ENCODE assay signal across 9 cellular contexts in the genomic region with DNA sequence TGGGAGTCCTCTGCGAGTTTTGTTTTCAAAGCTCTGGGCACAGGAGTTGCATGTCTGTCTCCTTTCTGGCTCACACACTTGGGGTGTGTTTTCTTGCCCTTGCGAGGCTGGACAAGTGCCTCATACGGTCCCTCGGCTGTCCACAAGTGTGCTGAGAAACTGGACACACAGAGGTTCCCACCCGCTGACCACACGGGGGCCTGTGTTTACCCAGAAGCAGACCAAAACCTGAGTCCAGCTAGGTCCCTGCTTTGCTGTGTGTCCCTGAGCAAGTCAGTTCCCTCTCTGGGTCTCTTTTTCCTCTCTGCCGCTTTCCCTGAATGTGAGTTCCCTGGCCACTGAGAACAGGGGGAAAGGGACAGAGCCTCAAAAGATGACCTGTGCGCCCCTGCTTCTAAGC. TPM values are rescaled to one million over a fixed set of nuclear protein-coding genes. Genes with fewer than 3 reads are reported as not detected.
DNase-seq lines count a peak whose midpoint lies in the region; ATAC-seq and TF ChIP-seq lines count a peak whose summit lies in the region.
"Had no signal": no experiment of that assay in that cellular context is flagged by ENCODE, and none has a peak within 500 bp of the region (broad histone marks: within the 10 kb centered on the region; RNA-seq: fewer than 3 reads in every experiment).

No MANE protein-coding gene starts in this region.

- DNase-seq in EL, result peak; percentile 42
- DNase-seq in Panc1 (ENCODE audit: low read depth, low spot score), result no peak
- DNase-seq in esophagus squamous epithelium (lab: John Stamatoyannopoulos, UW), result no peak
- no peak for DNase-seq in sciatic nerve (ENCODE audit: low spot score)
- no peak for DNase-seq in SW 1271 (lab: John Stamatoyannopoulos, UW)
- DNase-seq in nephron progenitor cell, result no peak

- intact Hi-C loops in Panc1 (cut with micrococcal nuclease; ENCODE audit: unreplicated experiment), result no loop called here
- intact Hi-C loops in esophagus squamous epithelium (cut with DNase I), result no loop called here
- intact Hi-C loops in sciatic nerve (cut with DNase I), result no loop called here

- in situ Hi-C loops in Panc1 (cut with HindIII; ENCODE audit: low pct_unique_long_range_greater_than_20kb, low sequenced_read_pairs), result no loop called here

- H3K9me3 ChIP-seq in Panc1 (ENCODE audit: control insufficient read depth, insufficient read depth, low read depth, low read length), result no peaks in the 10 kb centered on the region
- peaks cover 0 to 7% (median 0%) of the 10 kb centered on the region in 3 donors for H3K9me3 ChIP-seq in esophagus squamous epithelium

- ATAC-seq in Panc1, result 0 out of 2 replicates have a peak, but pooled peaks have one; percentile 33
- peak; percentile 11 for ATAC-seq in sciatic nerve
- ATAC-seq in HG03280 (IDR thresholded peaks at IDR 0.05; ENCODE audit: unreplicated experiment), result no peak
- no peak for ATAC-seq in GM21390 (IDR thresholded peaks at IDR 0.05; ENCODE audit: unreplicated experiment)
- ATAC-seq: HCT116 had no signal

- TF ChIP-seq POLR2A in esophagus squamous epithelium (IDR thresholded peaks at IDR 0.05), result no peak

- H3K4me3 Mint-ChIP-seq in nephron progenitor cell, result no peak overlapping the region

- no peak for TF ChIP-seq CTCF in Panc1 (IDR thresholded peaks at IDR 0.05)
- TF ChIP-seq CTCF in esophagus squamous epithelium (IDR thresholded peaks at IDR 0.05), result no peak
- TF ChIP-seq CTCF in nephron progenitor cell (IDR thresholded peaks at IDR 0.05), result no peak

- H3K4me1 Mint-ChIP-seq in nephron progenitor cell, result no peaks in the 10 kb centered on the region

- H3K36me3 ChIP-seq in Panc1 (ENCODE audit: control insufficient read depth, insufficient read depth, low read length) (no peaks in the 10 kb centered on the region), esophagus squamous epithelium (no peaks in the 10 kb centered on the region)

- peaks cover 10% of the 10 kb centered on the region for H3K9me3 Mint-ChIP-seq in nephron progenitor cell

- H3K4me3 ChIP-seq in Panc1 (ENCODE audit: low read depth in 2 of 2, low read length in 2 of 2) (peak overlapping the region; percentile 23 to 47; a peak in 3 of 4 replicates), esophagus squamous epithelium (peak overlapping the region; percentile 55 to 77 (median 56))

- H3K4me1 ChIP-seq in Panc1 (ENCODE audit: control insufficient read depth, insufficient read depth, low read length), result no peaks in the 10 kb centered on the region
- H3K4me1 ChIP-seq in esophagus squamous epithelium, result peaks cover 17 to 34% (median 18%) of the 10 kb centered on the region in 3 donors

- H3K27ac ChIP-seq in Panc1 (ENCODE audit: low read length) (peak overlapping the region; percentile 50; the same call in 1 of the 2 replicates), esophagus squamous epithelium (peak overlapping the region; percentile 92 to 96 (median 94))

- H3K27me3 Mint-ChIP-seq in nephron progenitor cell (ENCODE audit: low read depth, poor library complexity), result peaks cover 15% of the 10 kb centered on the region

- no TSS peak for BruUV-seq in Panc1 (replicated peaks; lab: Mats Ljungman, UMichigan)

- CTCF ChIA-PET in Panc1 (lab: Charles Lee), result interaction anchor here (0.5 to 0.9 kb wide), 2 partner anchors 120 to 1726 kb away, joined by 3 read pairs; no protein-coding TSS in a partner anchor

- POLR2A ChIA-PET in Panc1 (lab: Charles Lee), result no interaction called here

- no peaks in the 10 kb centered on the region for H3K27me3 ChIP-seq in Panc1 (ENCODE audit: control insufficient read depth, insufficient read depth, low read length)
- no peaks in the 10 kb centered on the region for H3K27me3 ChIP-seq in esophagus squamous epithelium

- no peaks in the 10 kb centered on the region for H3K36me3 Mint-ChIP-seq in nephron progenitor cell (ENCODE audit: low read depth)

- WGBS in esophagus squamous epithelium, 2 donors, result 44 to 47% methylated on average over 4 to 6 of the region's 8 CpGs

- H3K27ac Mint-ChIP-seq in nephron progenitor cell, result no peak overlapping the region

RNA-seq across cellular contexts. Expression of a gene that starts 0.7 kb away (rescaled TPM):
- total RNA-seq in Panc1 (2021; ENCODE audit: unreplicated experiment) (2.7 TPM), esophagus squamous epithelium (10 to 100 TPM in 3 of 4 donors, 1 to 10 TPM in 1; 8.3 to 35.6 (median 10.9) TPM), sciatic nerve (8.4 TPM)
- polyA plus RNA-seq in Panc1 (2012; ENCODE audit: insufficient read length), result 0.73 TPM

RNA-seq across cellular contexts. Expression of a gene that starts 39.4 kb away (rescaled TPM):
- total RNA-seq in Panc1 (2021; ENCODE audit: unreplicated experiment) (33.3 TPM), esophagus squamous epithelium (10 to 100 TPM; 25.2 to 40.0 (median 32.3) TPM), sciatic nerve (10.0 TPM)
- 16.1 TPM for polyA plus RNA-seq in Panc1 (2012; ENCODE audit: insufficient read length)

Comparison
In these comparisons a context has a peak if more than half of its experiments do, and no peak if none do; other contexts are left out.
1. ATAC-seq: peak in Panc1 (single experiment) and sciatic nerve (single experiment); none in HG03280 (single experiment) and GM21390 (single experiment).